ENCODE assay signal across 9 cellular contexts in the genomic region with DNA sequence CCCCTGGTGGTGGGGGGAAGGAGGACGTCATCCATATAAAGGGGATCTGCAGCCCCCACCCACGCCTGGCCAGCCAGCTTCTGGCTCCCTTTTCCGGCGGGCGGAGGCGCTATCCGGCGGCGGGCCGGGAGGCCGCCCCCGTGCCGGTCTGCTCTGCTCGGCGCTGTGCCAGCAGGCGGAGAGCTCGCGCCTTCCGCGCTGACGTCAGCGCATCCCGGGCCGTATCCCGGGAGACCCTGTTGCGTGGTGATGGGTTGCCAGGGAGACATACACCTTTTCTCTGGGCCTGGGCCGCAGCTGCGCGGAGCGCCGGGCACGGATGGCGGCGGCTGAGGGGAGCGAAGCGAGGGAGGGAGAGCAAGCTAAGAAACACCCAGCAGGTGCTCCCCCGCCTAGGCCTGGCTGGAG. TPM values are rescaled to one million over a fixed set of nuclear protein-coding genes. Genes with fewer than 3 reads are reported as not detected.
A peak's percentile ranks its signal among the peaks of the same experiment; 100 is the strongest.
DNase-seq lines count a peak whose midpoint lies in the region; ATAC-seq, FAIRE-seq and TF ChIP-seq lines count a peak whose summit lies in the region.
"Had no signal": no experiment of that assay in that cellular context is flagged by ENCODE, and none has a peak within 500 bp of the region (broad histone marks: within the 10 kb centered on the region; RNA-seq: fewer than 3 reads in every experiment).

No MANE protein-coding gene starts in this region.

- H3K9me3 ChIP-seq in endodermal cell (ENCODE audit: control insufficient read depth, low read length), result no peaks in the 10 kb centered on the region
- H3K9me3 ChIP-seq in mesenchymal stem cell (ENCODE audit: control insufficient read depth, low read length), result no peaks in the 10 kb centered on the region

- peaks cover 27% of the 10 kb centered on the region for H3K36me3 ChIP-seq in endodermal cell (ENCODE audit: control insufficient read depth, insufficient read depth, low read length)
- peaks cover 42% of the 10 kb centered on the region in 2 experiments for H3K36me3 ChIP-seq in mesenchymal stem cell (ENCODE audit: control insufficient read depth in 1 of 2, insufficient read depth in 2 of 2, low read depth in 1 of 2, low read length in 2 of 2)
- no peaks in the 10 kb centered on the region for H3K36me3 ChIP-seq in urinary bladder (ENCODE audit: insufficient read depth)

- H3K27me3 Mint-ChIP-seq in endodermal cell (ENCODE audit: insufficient read depth), result peaks cover 4% of the 10 kb centered on the region

- no peak overlapping the region for H2AFZ ChIP-seq in mesenchymal stem cell (ENCODE audit: low read depth, low read length)

- H3K23ac ChIP-seq in mesenchymal stem cell (ENCODE audit: low read length in 2 of 2), result no peak overlapping the region

- no peak overlapping the region for H3K9ac ChIP-seq in endodermal cell (ENCODE audit: extremely low read depth, low read length, poor library complexity, severe bottlenecking)
- H3K9ac ChIP-seq in mesenchymal stem cell (ENCODE audit: low read length), result peak overlapping the region; percentile 90

- no peak overlapping the region for H2BK12ac ChIP-seq in mesenchymal stem cell (ENCODE audit: low read length in 2 of 2)

- H3K79me1 ChIP-seq in mesenchymal stem cell (replicated peaks; ENCODE audit: low read length, poor library complexity, severe bottlenecking), result peaks cover 27% of the 10 kb centered on the region

- no peak overlapping the region for H2BK5ac ChIP-seq in mesenchymal stem cell (ENCODE audit: low read depth, low read length, poor library complexity, severe bottlenecking)

- TF ChIP-seq CTCF in endodermal cell (conservative IDR thresholded peaks at IDR 0.05), result peak; percentile 49

- H2BK120ac ChIP-seq in mesenchymal stem cell (ENCODE audit: low read depth, low read length), result no peak overlapping the region

- peak overlapping the region; percentile 13 for H4K8ac ChIP-seq in mesenchymal stem cell (ENCODE audit: low read length)

- peak overlapping the region; percentile 22 for H4K91ac ChIP-seq in mesenchymal stem cell (ENCODE audit: low read length)

- H3K36me3 Mint-ChIP-seq in endodermal cell (ENCODE audit: low read depth), result peaks cover 32% of the 10 kb centered on the region

- ATAC-seq in HG03520 (IDR thresholded peaks at IDR 0.05; ENCODE audit: unreplicated experiment) (no peak), HG02938 (IDR thresholded peaks at IDR 0.05; ENCODE audit: unreplicated experiment) (no peak)

- H3K14ac ChIP-seq in mesenchymal stem cell (ENCODE audit: low read length in 2 of 2), result no peak overlapping the region

- no peak overlapping the region for H3K4me3 ChIP-seq in endodermal cell (ENCODE audit: low read length)
- peak overlapping the region in 1 of 2 experiments; percentile 86 for H3K4me3 ChIP-seq in mesenchymal stem cell (ENCODE audit: insufficient read depth in 1 of 2, low read depth in 1 of 2, low read length in 2 of 2)
- no peak overlapping the region for H3K4me3 ChIP-seq in urinary bladder (ENCODE audit: low read depth, low read length)

- peak overlapping the region; percentile 15 for H3K4me3 Mint-ChIP-seq in endodermal cell

- FAIRE-seq in RCC 7860 (lab: Jason Lieb, UNC), result no peak

- 32 to 75% methylated on average over 14 to 37 of the region's 37 CpGs for WGBS in endodermal cell (ENCODE audit: insufficient coverage in 1 of 2, insufficient read length in 1 of 2), 2 experiments
- WGBS in mesenchymal stem cell, result 32% methylated on average over 37 of the region's 37 CpGs
- WGBS in urinary bladder, result 9% methylated on average over 37 of the region's 37 CpGs

- H3K4me1 Mint-ChIP-seq in endodermal cell, result peaks cover 14% of the 10 kb centered on the region

- peak overlapping the region in 1 of 2 experiments; percentile 42 for H3K4ac ChIP-seq in mesenchymal stem cell (ENCODE audit: low read depth in 1 of 2, low read length in 2 of 2)

- peak overlapping the region; percentile 25 for H3K4me2 ChIP-seq in mesenchymal stem cell (ENCODE audit: low read length, poor library complexity, severe bottlenecking)

- H3K4me1 ChIP-seq in endodermal cell (ENCODE audit: control insufficient read depth, insufficient read depth, low read length), result no peaks in the 10 kb centered on the region
- H3K4me1 ChIP-seq in mesenchymal stem cell (ENCODE audit: control insufficient read depth, insufficient read depth, low read depth, low read length), result peaks cover 49% of the 10 kb centered on the region
- H3K4me1 ChIP-seq in urinary bladder (ENCODE audit: insufficient read depth), result no peaks in the 10 kb centered on the region

- H3K27ac Mint-ChIP-seq in endodermal cell, result peak overlapping the region; percentile 35

- peak; percentile 89 for DNase-seq in DMS79 treated with DMSO at 0.1 percent for 48 hours (lab: John Stamatoyannopoulos, UW)
- peak; percentile 77 to 89 for DNase-seq in NCI-H526 (lab: John Stamatoyannopoulos, UW)
- peak; percentile 93 for DNase-seq in endodermal cell
- peak; percentile 68 for DNase-seq in mesenchymal stem cell
- no peak for DNase-seq in RCC 7860 (ENCODE audit: low spot score)

- no peak overlapping the region for H2BK15ac ChIP-seq in mesenchymal stem cell (ENCODE audit: low read depth, poor library complexity, severe bottlenecking)

- peak overlapping the region; percentile 89 for H3K27ac ChIP-seq in endodermal cell (ENCODE audit: low read depth, low read length)
- no peak overlapping the region for H3K27ac ChIP-seq in mesenchymal stem cell (ENCODE audit: low read length, poor library complexity, severe bottlenecking)
- H3K27ac ChIP-seq in urinary bladder (ENCODE audit: low read depth), result peak overlapping the region; percentile 88

- peak overlapping the region; percentile 45 for H2AK5ac ChIP-seq in mesenchymal stem cell (ENCODE audit: low read length, severe bottlenecking)

- H3K9me3 Mint-ChIP-seq in endodermal cell, result no peaks in the 10 kb centered on the region

- H3K27me3 ChIP-seq in endodermal cell (ENCODE audit: control insufficient read depth, insufficient read depth, low read length, poor library complexity, severe bottlenecking) (no peaks in the 10 kb centered on the region), mesenchymal stem cell (ENCODE audit: control insufficient read depth in 1 of 2, insufficient read depth in 1 of 2, low read length in 2 of 2) (no peaks in the 10 kb centered on the region)

- H3K18ac ChIP-seq in mesenchymal stem cell (ENCODE audit: low read depth in 1 of 2, low read length in 2 of 2), result peak overlapping the region; percentile 25 to 46

RNA-seq across cellular contexts. Expression of a gene that starts 1.1 kb away (rescaled TPM):
- total RNA-seq in endodermal cell (10 to 100 TPM; 18.3 to 24.1 TPM), urinary bladder (15.9 TPM)
- polyA plus RNA-seq in endodermal cell (2013, experiment 1 of 2), result 28.0 TPM
- 25.5 TPM for polyA plus RNA-seq in endodermal cell (2013, experiment 2 of 2)
- 6.7 TPM for polyA plus RNA-seq in mesenchymal stem cell (2013, experiment 1 of 2)
- 6.8 TPM for polyA plus RNA-seq in mesenchymal stem cell (2013, experiment 2 of 2)
- polyA plus RNA-seq in urinary bladder, result 31.0 TPM

RNA-seq across cellular contexts. Expression of a gene that starts 22.9 kb away (rescaled TPM):
- total RNA-seq in endodermal cell, result 10 to 100 TPM; 32.4 to 38.4 TPM
- polyA plus RNA-seq in endodermal cell (2013, experiment 1 of 2), result 27.9 TPM
- polyA plus RNA-seq in endodermal cell (2013, experiment 2 of 2), result 23.3 TPM
- 2.3 TPM for polyA plus RNA-seq in mesenchymal stem cell (2013, experiment 1 of 2)
- 2.1 TPM for polyA plus RNA-seq in mesenchymal stem cell (2013, experiment 2 of 2)
- 4.7 TPM for total RNA-seq in urinary bladder
- 4.8 TPM for polyA plus RNA-seq in urinary bladder

RNA-seq across cellular contexts. Expression of a gene that starts 23.0 kb away (rescaled TPM):
- 100 to 1,000 TPM in 1 of 2 donors, 10 to 100 TPM in 1; 95.9 to 117 TPM for total RNA-seq in endodermal cell
- polyA plus RNA-seq in endodermal cell (2013, experiment 1 of 2), result 119 TPM
- polyA plus RNA-seq in endodermal cell (2013, experiment 2 of 2), result 99.0 TPM
- 46.3 TPM for polyA plus RNA-seq in mesenchymal stem cell (2013, experiment 1 of 2)
- 48.3 TPM for polyA plus RNA-seq in mesenchymal stem cell (2013, experiment 2 of 2)
- 45.9 TPM for total RNA-seq in urinary bladder
- polyA plus RNA-seq in urinary bladder, result 59.7 TPM

RNA-seq across cellular contexts. Expression of a gene that starts 24.1 kb away (rescaled TPM):
- total RNA-seq in endodermal cell, result 100 to 1,000 TPM; 408 to 475 TPM
- 196 TPM for polyA plus RNA-seq in endodermal cell (2013, experiment 1 of 2)
- polyA plus RNA-seq in endodermal cell (2013, experiment 2 of 2), result 206 TPM
- polyA plus RNA-seq in mesenchymal stem cell (2013, experiment 1 of 2), result 188 TPM
- polyA plus RNA-seq in mesenchymal stem cell (2013, experiment 2 of 2), result 185 TPM
- total RNA-seq in urinary bladder, result 117 TPM
- 224 TPM for polyA plus RNA-seq in urinary bladder

RNA-seq across cellular contexts. Expression of a gene that starts 39.5 kb away (rescaled TPM):
- total RNA-seq in endodermal cell, result 1 to 10 TPM; 1.4 to 1.7 TPM
- 1.2 TPM for polyA plus RNA-seq in endodermal cell (2013, experiment 1 of 2)
- polyA plus RNA-seq in endodermal cell (2013, experiment 2 of 2), result 1.4 TPM
- polyA plus RNA-seq in mesenchymal stem cell (2013, experiment 1 of 2), result 0.26 TPM
- polyA plus RNA-seq in mesenchymal stem cell (2013, experiment 2 of 2), result 0.18 TPM
- 0.32 TPM for total RNA-seq in urinary bladder
- 0.60 TPM for polyA plus RNA-seq in urinary bladder
- total RNA-seq: activated CD8-positive, alpha-beta memory T cell treated with anti-CD3 and anti-CD28 coated beads for 36 hours had no signal
